9 cellular contexts compared by ENCODE assay signal in the genomic region with DNA sequence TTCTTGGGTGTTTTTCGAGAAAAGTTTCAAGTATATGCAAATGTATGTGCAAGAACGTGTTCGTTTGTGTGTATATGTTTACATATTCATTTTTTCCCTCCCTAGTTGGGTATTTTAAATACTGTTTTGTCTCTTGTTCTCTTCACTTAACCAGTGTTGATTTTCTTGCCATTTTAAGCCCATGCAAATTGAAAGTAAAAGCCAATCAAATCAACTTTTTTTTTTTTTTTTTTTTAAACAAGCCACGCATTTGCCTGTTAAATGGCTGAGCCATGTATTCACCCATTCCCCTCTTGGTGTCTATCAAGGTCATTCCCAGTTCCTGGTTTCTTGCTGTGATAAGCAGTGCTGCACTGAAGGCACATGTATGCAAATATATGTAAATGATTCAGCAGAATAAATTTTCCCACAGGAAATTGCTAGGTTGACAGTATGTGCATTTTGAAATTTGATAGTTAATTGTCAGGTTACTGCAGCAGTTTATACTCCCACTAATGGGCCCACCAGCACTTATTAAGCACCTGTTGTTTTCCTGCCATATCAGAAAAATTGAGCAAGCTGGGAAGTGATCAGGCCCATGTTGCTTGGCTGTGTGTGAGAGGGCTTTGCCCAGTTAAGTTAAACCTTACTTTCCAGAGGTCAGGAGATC. TPM values are rescaled to one million over a fixed set of nuclear protein-coding genes. Genes with fewer than 3 reads are reported as not detected.
DNase-seq lines count a peak whose midpoint lies in the region; ATAC-seq and TF ChIP-seq lines count a peak whose summit lies in the region.
"Had no signal": no experiment of that assay in that cellular context is flagged by ENCODE, and none has a peak within 500 bp of the region (broad histone marks: within the 10 kb centered on the region; RNA-seq: fewer than 3 reads in every experiment).

No MANE protein-coding gene starts in this region.

- no peaks in the 10 kb centered on the region for H3K27me3 Mint-ChIP-seq in activated T-cell treated with anti-CD3 and anti-CD28 coated beads, Interleukin-2, amount 50 U/mL, for 4 hours (ENCODE audit: low read depth)
- H3K27me3 Mint-ChIP-seq in activated T-helper 2 cell treated with anti-CD3 and anti-CD28 coated beads, Interferon-gamma antibody, Interleukin-2, Interleukin-4, amounts not matched to agents 10 μg/mL and 5 μg/mL and 100 μg/mL, durations not matched to agents 14 hours and 24 hours and 36 hours (ENCODE audit: low read depth): no peaks in the 10 kb centered on the region

- H3K36me3 ChIP-seq in stomach: no peaks in the 10 kb centered on the region

- H3K4me3 ChIP-seq in stomach: no peak overlapping the region

- DNase-seq in activated T-cell treated with anti-CD3 and anti-CD28 coated beads, Interleukin-2, amount 50 U/mL, for 4 hours: no peak
- DNase-seq in activated T-cell treated with anti-CD3 and anti-CD28 coated beads for 4 hours: no peak
- no peak for DNase-seq in activated T-helper 2 cell treated with anti-CD3 and anti-CD28 coated beads, Interferon-gamma antibody, Interleukin-2, Interleukin-4, amounts not matched to agents 10 μg/mL and 5 μg/mL and 100 μg/mL, durations not matched to agents 14 hours and 24 hours and 36 hours (ENCODE audit: low spot score)
- no peak for DNase-seq in stomach
- DNase-seq in NCI-H146 treated with DMSO at 0.1 percent for 48 hours (lab: John Stamatoyannopoulos, UW; ENCODE audit: unreplicated experiment): no peak
- no peak for DNase-seq in SHP77 treated with DMSO at 0.1 percent for 48 hours (lab: John Stamatoyannopoulos, UW)
- DNase-seq in ACHN: no peak
- DNase-seq: NCI-H1092 had no signal

- H3K27me3 ChIP-seq in stomach: no peaks in the 10 kb centered on the region

- H3K36me3 Mint-ChIP-seq in activated T-cell treated with anti-CD3 and anti-CD28 coated beads, Interleukin-2, amount 50 U/mL, for 4 hours (ENCODE audit: insufficient read depth): peaks cover 16% of the 10 kb centered on the region
- H3K36me3 Mint-ChIP-seq in activated T-helper 2 cell treated with anti-CD3 and anti-CD28 coated beads, Interferon-gamma antibody, Interleukin-2, Interleukin-4, amounts not matched to agents 10 μg/mL and 5 μg/mL and 100 μg/mL, durations not matched to agents 14 hours and 24 hours and 36 hours (ENCODE audit: low read depth): peaks cover 76% of the 10 kb centered on the region

- peak; percentile 52 to 61 for ATAC-seq in activated T-cell treated with anti-CD3 and anti-CD28 coated beads, Interleukin-2, amount 50 U/mL, for 4 hours
- ATAC-seq in HG03064 (IDR thresholded peaks at IDR 0.05; ENCODE audit: low read depth, unreplicated experiment): peak; percentile 15

- no peak for TF ChIP-seq CTCF in stomach (IDR thresholded peaks at IDR 0.05)

- H3K27ac ChIP-seq in stomach: peak overlapping the region in 3 of 5 donors; percentile 11 to 45 (median 32)

- H3K4me1 Mint-ChIP-seq in activated T-cell treated with anti-CD3 and anti-CD28 coated beads, Interleukin-2, amount 50 U/mL, for 4 hours (ENCODE audit: low read depth): peaks cover 81% of the 10 kb centered on the region
- peaks cover 65% of the 10 kb centered on the region for H3K4me1 Mint-ChIP-seq in activated T-helper 2 cell treated with anti-CD3 and anti-CD28 coated beads, Interferon-gamma antibody, Interleukin-2, Interleukin-4, amounts not matched to agents 10 μg/mL and 5 μg/mL and 100 μg/mL, durations not matched to agents 14 hours and 24 hours and 36 hours (ENCODE audit: low read depth)

- no peak for TF ChIP-seq POLR2A in stomach (IDR thresholded peaks at IDR 0.05)

- WGBS in stomach, 5 donors: 44 to 69% (median 62%) methylated on average over 4 of the region's 4 CpGs

- no peaks in the 10 kb centered on the region for H3K9me3 ChIP-seq in stomach

- in situ Hi-C loops in ACHN (cut with HindIII; ENCODE audit: low pct_ligation_motif_present, low pct_unique_long_range_greater_than_20kb, low sequenced_read_pairs): no loop called here

- intact Hi-C loops in activated T-helper 2 cell treated with anti-CD3 and anti-CD28 coated beads, Interferon-gamma antibody, Interleukin-2, Interleukin-4, amounts not matched to agents 10 μg/mL and 5 μg/mL and 100 μg/mL, durations not matched to agents 14 hours and 24 hours and 36 hours (cut with micrococcal nuclease): loop anchor here (1.0 to 2.0 kb wide), 4 partner anchors 11 to 73 kb away; a partner anchor contains a TSS
- intact Hi-C loops in stomach (cut with DNase I; ENCODE audit: low total_unique reads): loop anchor here (10.0 kb wide), 1 partner anchor 73 kb away; no protein-coding TSS in a partner anchor

- peaks cover 5% of the 10 kb centered on the region for H3K9me3 Mint-ChIP-seq in activated T-cell treated with anti-CD3 and anti-CD28 coated beads, Interleukin-2, amount 50 U/mL, for 4 hours
- H3K9me3 Mint-ChIP-seq in activated T-helper 2 cell treated with anti-CD3 and anti-CD28 coated beads, Interferon-gamma antibody, Interleukin-2, Interleukin-4, amounts not matched to agents 10 μg/mL and 5 μg/mL and 100 μg/mL, durations not matched to agents 14 hours and 24 hours and 36 hours: peaks cover 28% of the 10 kb centered on the region

- peak overlapping the region; percentile 98 for H3K27ac Mint-ChIP-seq in activated T-helper 2 cell treated with anti-CD3 and anti-CD28 coated beads, Interferon-gamma antibody, Interleukin-2, Interleukin-4, amounts not matched to agents 10 μg/mL and 5 μg/mL and 100 μg/mL, durations not matched to agents 14 hours and 24 hours and 36 hours

- peaks cover 10 to 91% (median 42%) of the 10 kb centered on the region in 4 donors for H3K4me1 ChIP-seq in stomach

- no peak for TF ChIP-seq EP300 in stomach (IDR thresholded peaks at IDR 0.05)

- peak overlapping the region; percentile 75 for H3K4me3 Mint-ChIP-seq in activated T-cell treated with anti-CD3 and anti-CD28 coated beads, Interleukin-2, amount 50 U/mL, for 4 hours
- H3K4me3 Mint-ChIP-seq in activated T-helper 2 cell treated with anti-CD3 and anti-CD28 coated beads, Interferon-gamma antibody, Interleukin-2, Interleukin-4, amounts not matched to agents 10 μg/mL and 5 μg/mL and 100 μg/mL, durations not matched to agents 14 hours and 24 hours and 36 hours (ENCODE audit: low read depth): peak overlapping the region; percentile 73

RNA-seq across cellular contexts. Expression of a gene that starts 12.3 kb away (rescaled TPM):
- 10 to 100 TPM; 53.3 to 59.5 (median 54.3) TPM for total RNA-seq in activated T-cell treated with anti-CD3 and anti-CD28 coated beads, Interleukin-2, amount 50 U/mL, for 4 hours
- 95.7 and 99.4 TPM in 2 replicates for total RNA-seq in activated T-helper 2 cell treated with anti-CD3 and anti-CD28 coated beads, Interferon-gamma antibody, Interleukin-2, Interleukin-4, amounts not matched to agents 10 μg/mL and 5 μg/mL and 100 μg/mL, durations not matched to agents 14 hours and 24 hours and 36 hours
- 100 to 1,000 TPM in 1 of 5 donors, 10 to 100 TPM in 4; 21.4 to 105 (median 50.4) TPM for total RNA-seq in stomach
- polyA plus RNA-seq in stomach: 10 to 100 TPM in 1 of 3 donors, 1 to 10 TPM in 2; 2.3 to 10.5 (median 6.5) TPM
